In genomic region chr2:121355488-121355887, GRCh38 we compare ENCODE assay signal across 13 cellular contexts.
DNase-seq lines count a peak whose midpoint lies in the region; ATAC-seq and TF ChIP-seq lines count a peak whose summit lies in the region.
"Had no signal": no experiment of that assay in that cellular context is flagged by ENCODE, and none has a peak within 500 bp of the region (broad histone marks: within the 10 kb centered on the region; RNA-seq: fewer than 3 reads in every experiment).

No MANE protein-coding gene starts in this region.

- no peak for TF ChIP-seq CTCF in 22Rv1 (IDR thresholded peaks at IDR 0.05)
- TF ChIP-seq CTCF in fibroblast of villous mesenchyme (IDR thresholded peaks at IDR 0.05; ENCODE audit: insufficient read depth, low read depth, low read length), result no peak

- H3K36me3 Mint-ChIP-seq in activated T-helper 1 cell treated with anti-CD3 and anti-CD28 coated beads, Interleukin-12 subunit alpha, Interleukin-12 subunit beta, Interleukin-2, Interleukin-4 antibody, amounts not matched to agents 30 ng/mL and 10 ng/mL and 1 ng/mL, durations not matched to agents 14 hours and 24 hours and 36 hours (ENCODE audit: low read depth), result peaks cover 22% of the 10 kb centered on the region

- H3K4me3 Mint-ChIP-seq in activated T-helper 1 cell treated with anti-CD3 and anti-CD28 coated beads, Interleukin-12 subunit alpha, Interleukin-12 subunit beta, Interleukin-2, Interleukin-4 antibody, amounts not matched to agents 30 ng/mL and 10 ng/mL and 1 ng/mL, durations not matched to agents 14 hours and 24 hours and 36 hours, result no peak overlapping the region
- H3K4me3 Mint-ChIP-seq: nephron progenitor cell; stimulated activated naive CD8-positive, alpha-beta T cell treated with anti-CD3 and anti-CD28 coated beads, Interleukin-15, amount 100 ng/mL, for 72 hours had no signal

- no peak overlapping the region for H3K27ac Mint-ChIP-seq in activated T-helper 1 cell treated with anti-CD3 and anti-CD28 coated beads, Interleukin-12 subunit alpha, Interleukin-12 subunit beta, Interleukin-2, Interleukin-4 antibody, amounts not matched to agents 30 ng/mL and 10 ng/mL and 1 ng/mL, durations not matched to agents 14 hours and 24 hours and 36 hours

- H3K9me3 Mint-ChIP-seq in activated T-helper 1 cell treated with anti-CD3 and anti-CD28 coated beads, Interleukin-12 subunit alpha, Interleukin-12 subunit beta, Interleukin-2, Interleukin-4 antibody, amounts not matched to agents 30 ng/mL and 10 ng/mL and 1 ng/mL, durations not matched to agents 14 hours and 24 hours and 36 hours, result no peaks in the 10 kb centered on the region
- H3K9me3 Mint-ChIP-seq: nephron progenitor cell; stimulated activated naive CD8-positive, alpha-beta T cell treated with anti-CD3 and anti-CD28 coated beads, Interleukin-15, amount 100 ng/mL, for 72 hours had no signal

- ATAC-seq in GM18505 (IDR thresholded peaks at IDR 0.05; ENCODE audit: unreplicated experiment), result no peak
- no peak for ATAC-seq in HG03460 (IDR thresholded peaks at IDR 0.05; ENCODE audit: unreplicated experiment)
- ATAC-seq in GM21423 (IDR thresholded peaks at IDR 0.05; ENCODE audit: unreplicated experiment), result no peak
- ATAC-seq: gastroesophageal sphincter had no signal

- peak; percentile 81 for DNase-seq in DMS79 treated with DMSO at 0.1 percent for 48 hours (lab: John Stamatoyannopoulos, UW)
- peak; percentile 9 for DNase-seq in NCI-H345 treated with DMSO at 0.1 percent for 48 hours (lab: John Stamatoyannopoulos, UW; ENCODE audit: unreplicated experiment)
- DNase-seq in fibroblast of villous mesenchyme (ENCODE audit: low read depth), result peak; percentile 8
- DNase-seq in activated T-helper 1 cell treated with anti-CD3 and anti-CD28 coated beads, Interleukin-12 subunit alpha, Interleukin-12 subunit beta, Interleukin-2, Interleukin-4 antibody, amounts not matched to agents 30 ng/mL and 10 ng/mL and 1 ng/mL, durations not matched to agents 14 hours and 24 hours and 36 hours (ENCODE audit: low spot score), result no peak
- DNase-seq: lower lobe of right lung had no signal

- intact Hi-C loops in activated T-helper 1 cell treated with anti-CD3 and anti-CD28 coated beads, Interleukin-12 subunit alpha, Interleukin-12 subunit beta, Interleukin-2, Interleukin-4 antibody, amounts not matched to agents 30 ng/mL and 10 ng/mL and 1 ng/mL, durations not matched to agents 14 hours and 24 hours and 36 hours (cut with micrococcal nuclease), result no loop called here

- no peaks in the 10 kb centered on the region for H3K4me1 Mint-ChIP-seq in activated T-helper 1 cell treated with anti-CD3 and anti-CD28 coated beads, Interleukin-12 subunit alpha, Interleukin-12 subunit beta, Interleukin-2, Interleukin-4 antibody, amounts not matched to agents 30 ng/mL and 10 ng/mL and 1 ng/mL, durations not matched to agents 14 hours and 24 hours and 36 hours (ENCODE audit: low read depth)
- H3K4me1 Mint-ChIP-seq: stimulated activated naive CD8-positive, alpha-beta T cell treated with anti-CD3 and anti-CD28 coated beads, Interleukin-15, amount 100 ng/mL, for 72 hours had no signal

- H3K27me3 Mint-ChIP-seq in activated T-helper 1 cell treated with anti-CD3 and anti-CD28 coated beads, Interleukin-12 subunit alpha, Interleukin-12 subunit beta, Interleukin-2, Interleukin-4 antibody, amounts not matched to agents 30 ng/mL and 10 ng/mL and 1 ng/mL, durations not matched to agents 14 hours and 24 hours and 36 hours (ENCODE audit: insufficient read depth), result no peaks in the 10 kb centered on the region
- H3K27me3 Mint-ChIP-seq: stimulated activated naive CD8-positive, alpha-beta T cell treated with anti-CD3 and anti-CD28 coated beads, Interleukin-15, amount 100 ng/mL, for 72 hours had no signal

- H3K27ac ChIP-seq in 22Rv1, result peak overlapping the region; percentile 60
- H3K27ac ChIP-seq: gastroesophageal sphincter, lower lobe of right lung, SK-N-MC had no signal

- no peak for TF ChIP-seq POLR2A in GM18505 (IDR thresholded peaks at IDR 0.05; ENCODE audit: borderline replicate concordance, extremely low read depth, insufficient read depth, insufficient read length)

- H3K4me3 ChIP-seq in fibroblast of villous mesenchyme (ENCODE audit: low read depth, low read length), result no peak overlapping the region
- H3K4me3 ChIP-seq: gastroesophageal sphincter, lower lobe of right lung, SK-N-MC had no signal
